1 cellular context compared by ENCODE assay signal in the genomic region with DNA sequence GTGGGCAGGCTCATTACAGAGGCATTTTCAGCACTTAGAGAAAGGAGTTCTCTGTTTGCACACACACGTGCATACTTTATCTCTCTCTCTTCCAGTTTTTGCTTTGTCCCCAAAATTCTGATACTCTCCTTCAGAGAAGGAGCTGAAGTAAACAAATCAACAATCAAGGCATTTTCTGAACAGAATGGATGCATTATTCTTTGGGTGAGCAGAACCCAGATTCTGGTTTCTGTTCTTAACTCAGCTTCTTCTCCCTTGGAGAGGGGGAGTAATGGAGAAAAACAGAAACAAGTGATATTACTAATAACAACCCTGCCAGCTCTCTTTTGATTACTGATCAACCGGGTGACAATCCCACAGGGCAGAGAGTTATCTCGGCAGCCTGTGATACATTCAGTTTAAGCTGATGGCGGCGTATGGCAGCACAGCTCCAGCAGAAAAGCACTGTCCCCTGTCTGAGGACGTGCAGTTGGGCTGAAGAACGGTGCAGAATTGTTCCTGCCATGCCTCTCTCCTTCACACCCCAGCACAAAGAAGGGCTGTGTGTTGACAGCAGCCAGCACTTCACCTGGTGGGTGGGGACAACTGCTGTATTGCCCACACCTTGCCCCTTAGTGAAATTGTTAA.
TF ChIP-seq lines count a peak whose summit lies in the region.

No MANE protein-coding gene starts in this region.

TF ChIP-seq in IMR-90, 13 proteins besides CTCF, POLR2A, EP300 and RAD21:
- no peak for TF ChIP-seq CEBPB (IDR thresholded peaks at IDR 0.05; ENCODE audit: low read depth, low read length)
- TF ChIP-seq CHD1 (IDR thresholded peaks at IDR 0.05; ENCODE audit: low read depth, low read length): no peak
- no peak for TF ChIP-seq RCOR1 (IDR thresholded peaks at IDR 0.05; ENCODE audit: insufficient replicate concordance, low read length)
- TF ChIP-seq MXI1 (IDR thresholded peaks at IDR 0.05; ENCODE audit: borderline replicate concordance, low read depth, low read length): no peak
